ENCODE assay signal across 10 cellular contexts in genomic region chr2:363823-364470, GRCh38.
"Had no signal": no experiment of that assay in that cellular context is flagged by ENCODE, and none has a peak within 500 bp of the region (broad histone marks: within the 10 kb centered on the region; RNA-seq: fewer than 3 reads in every experiment).

No MANE protein-coding gene starts in this region.

- H3K27ac ChIP-seq: GM23248 had no signal

- H3K4me1 ChIP-seq: HAP-1 had no signal

- H3K9me3 ChIP-seq: HAP-1 had no signal

- H3K4me3 ChIP-seq: GM23248, GM23338, HAP-1 had no signal

- H3K36me3 ChIP-seq: HAP-1 had no signal

- ATAC-seq: GM23338 had no signal

- H3K4me2 ChIP-seq: GM23338 had no signal

- H3K9ac ChIP-seq: GM23248 had no signal

- H2AFZ ChIP-seq: GM23248, GM23338 had no signal

- FAIRE-seq: H1, H54 had no signal

- DNase-seq: GM23248, GOT3, H7, H9, HCEC 1CT, HFFc6 had no signal
